8 cellular contexts compared by ENCODE assay signal in the genomic region with DNA sequence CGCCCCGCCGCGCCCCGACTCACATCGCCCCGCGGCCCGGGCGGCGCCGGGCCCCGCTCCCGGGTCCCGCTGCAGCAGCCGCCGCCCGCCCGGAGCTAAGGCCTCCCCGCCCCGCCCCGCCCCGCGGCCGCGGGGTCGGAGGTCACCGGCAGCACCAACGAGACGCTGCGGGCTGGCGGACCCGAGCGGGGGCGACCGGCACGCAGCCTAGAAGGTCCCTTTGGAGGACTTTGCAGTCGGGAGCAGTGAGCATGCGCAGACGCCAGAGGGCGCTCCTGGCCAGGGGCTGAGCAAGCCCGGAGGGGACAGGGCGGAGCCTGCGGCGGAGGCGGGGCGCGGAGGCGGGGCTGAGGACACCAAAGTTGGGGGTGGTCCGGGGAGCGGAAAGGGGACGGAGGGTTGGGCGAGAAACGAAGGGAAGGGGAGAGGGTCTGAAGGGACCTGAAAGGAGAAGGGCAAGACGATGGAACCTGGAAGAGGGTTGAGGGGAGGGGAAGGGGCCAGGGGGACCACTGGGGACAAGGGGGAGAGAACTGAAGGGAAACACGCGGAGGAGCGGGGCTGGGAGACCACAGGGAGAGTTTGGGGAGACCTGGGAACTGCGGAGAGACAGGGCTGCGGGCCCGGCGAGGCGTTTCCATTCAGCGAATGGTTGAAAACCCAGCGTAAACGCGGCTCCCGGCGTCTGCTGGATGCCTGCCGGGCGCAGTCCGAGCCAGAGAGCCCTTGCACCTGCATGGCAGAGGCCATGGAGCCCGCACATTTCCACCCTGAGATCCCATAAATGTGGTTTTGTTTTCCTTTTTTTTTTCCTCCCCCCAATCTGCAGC. TPM values are rescaled to one million over a fixed set of nuclear protein-coding genes. Genes with fewer than 3 reads are reported as not detected.
DNase-seq lines count a peak whose midpoint lies in the region; ATAC-seq and TF ChIP-seq lines count a peak whose summit lies in the region.

FRS3 (minus strand) TSS at position 108 of the 830 bp plus-strand sequence. CDS start 2,913 bp downstream, outside the sequence.

- peaks cover 0 to 8% (median 3%) of the 10 kb centered on the region in 4 donors for H3K36me3 ChIP-seq in right lobe of liver

- WGBS in right lobe of liver (ENCODE audit: insufficient coverage, low coverage, low lambda C conversion rate, missing lambda C conversion rate) = 0% methylated on average over 37 of the region's 73 CpGs

- no peaks in the 10 kb centered on the region for H3K9me3 Mint-ChIP-seq in CD14-positive monocyte
- no peaks in the 10 kb centered on the region for H3K9me3 Mint-ChIP-seq in dendritic cell treated with granulocyte-macrophage colony-stimulating factor and Interleukin-4, amounts not matched to agents 40 ng/mL and 50 ng/mL, for 4 days

- peak within 1 kb of the TSS; percentile 65 to 85 (median 76) for H3K4me3 ChIP-seq in right lobe of liver

- H3K4me1 ChIP-seq in right lobe of liver = peaks cover 0 to 17% (median 5%) of the 10 kb centered on the region in 4 donors

- peak within 1 kb of the TSS; percentile 66 to 88 (median 84) for H3K27ac ChIP-seq in right lobe of liver

- TF ChIP-seq POLR2A in right lobe of liver (IDR thresholded peaks at IDR 0.05) = peak; percentile 21

- peaks cover 3 to 13% (median 6%) of the 10 kb centered on the region in 3 donors for H3K27me3 Mint-ChIP-seq in CD14-positive monocyte (ENCODE audit: low read depth in 3 of 3)
- H3K27me3 Mint-ChIP-seq in dendritic cell treated with granulocyte-macrophage colony-stimulating factor and Interleukin-4, amounts not matched to agents 40 ng/mL and 50 ng/mL, for 4 days = peaks cover 1% of the 10 kb centered on the region

- H3K27ac Mint-ChIP-seq in CD14-positive monocyte = peak within 1 kb of the TSS in 6 of 7 donors; percentile 56 to 91 (median 83)
- peak within 1 kb of the TSS; percentile 74 for H3K27ac Mint-ChIP-seq in dendritic cell treated with granulocyte-macrophage colony-stimulating factor and Interleukin-4, amounts not matched to agents 40 ng/mL and 50 ng/mL, for 4 days

- DNase-seq in CD14-positive monocyte (ENCODE audit: low spot score) (peak; percentile 97), NCI-H526 treated with DMSO at 0.1 percent for 48 hours (lab: John Stamatoyannopoulos, UW) (peak; percentile 81), right lobe of liver (peak; percentile 99)
- DNase-seq in activated CD4-positive, alpha-beta T cell treated with anti-CD3 and anti-CD28 coated beads, Interleukin-2, amount 50 U/mL, for 1 hour = peak; percentile 99
- peak; percentile 99 for DNase-seq in stimulated activated CD4-positive, alpha-beta T cell treated with anti-CD3 and anti-CD28 coated beads, Interleukin-4, amount 100 ng/mL, for 24 hours

- intact Hi-C loops in CD14-positive monocyte (cut with micrococcal nuclease) (loop anchor here (5.0 to 10.0 kb wide), 7 partner anchors 43 to 435 kb away; partner anchors contain the start of genes MRPS10 (in 1 of the 2), TFEB (in 1 of the 2) and USP49 (in 1 of the 2)), right lobe of liver (cut with DNase I) (loop anchor here (10.0 kb wide), 3 partner anchors 145 to 265 kb away; partner anchors contain the start of genes BYSL (in 1 of the 2) and MED20 (in 1 of the 2))
- intact Hi-C loops in dendritic cell treated with granulocyte-macrophage colony-stimulating factor and Interleukin-4, amounts not matched to agents 40 ng/mL and 50 ng/mL, for 4 days (cut with micrococcal nuclease) = loop anchor here (1.0 to 5.0 kb wide), 5 partner anchors 48 to 264 kb away; partner anchors contain the start of gene CCND3

- no peaks in the 10 kb centered on the region for H3K9me3 ChIP-seq in right lobe of liver

- ATAC-seq in GM19328 (IDR thresholded peaks at IDR 0.05; ENCODE audit: unreplicated experiment) (peak; percentile 87), HG03469 (IDR thresholded peaks at IDR 0.05; ENCODE audit: unreplicated experiment) (peak; percentile 91), right lobe of liver (peak; percentile 90 to 94 (median 92))

- peaks cover 60% of the 10 kb centered on the region for H3K4me1 Mint-ChIP-seq in CD14-positive monocyte
- H3K4me1 Mint-ChIP-seq in dendritic cell treated with granulocyte-macrophage colony-stimulating factor and Interleukin-4, amounts not matched to agents 40 ng/mL and 50 ng/mL, for 4 days (ENCODE audit: low read depth) = peaks cover 62% of the 10 kb centered on the region

- peak within 1 kb of the TSS; percentile 89 to 92 for H3K4me3 Mint-ChIP-seq in CD14-positive monocyte
- H3K4me3 Mint-ChIP-seq in dendritic cell treated with granulocyte-macrophage colony-stimulating factor and Interleukin-4, amounts not matched to agents 40 ng/mL and 50 ng/mL, for 4 days = peak within 1 kb of the TSS; percentile 84

- peaks cover 9 to 16% of the 10 kb centered on the region in 2 donors for H3K36me3 Mint-ChIP-seq in CD14-positive monocyte
- H3K36me3 Mint-ChIP-seq in dendritic cell treated with granulocyte-macrophage colony-stimulating factor and Interleukin-4, amounts not matched to agents 40 ng/mL and 50 ng/mL, for 4 days (ENCODE audit: low read depth) = peaks cover 34% of the 10 kb centered on the region

- no peaks in the 10 kb centered on the region for H3K27me3 ChIP-seq in right lobe of liver

- TF ChIP-seq CTCF in CD14-positive monocyte (IDR thresholded peaks at IDR 0.05) = peak; percentile 78
- peak; percentile 79 to 97 (median 83) for TF ChIP-seq CTCF in right lobe of liver (IDR thresholded peaks at IDR 0.05)

RNA-seq across cellular contexts. Expression of gene FRS3, which starts in this region (rescaled TPM):
- polyA plus RNA-seq in CD14-positive monocyte = 1 to 10 TPM; 1.3 to 2.6 TPM
- 1 to 10 TPM in 5 of 6 experiments, under 1 TPM in 1; 0.68 to 3.0 (median 1.9) TPM for total RNA-seq in right lobe of liver

Comparison
In these comparisons a context has a peak if more than half of its experiments do, and no peak if none do; other contexts are left out.
1. Peak in every context shown above with its lines: DNase-seq, ATAC-seq, H3K4me3 ChIP-seq and H3K27ac ChIP-seq.